24 cellular contexts compared by ENCODE assay signal in the genomic region with DNA sequence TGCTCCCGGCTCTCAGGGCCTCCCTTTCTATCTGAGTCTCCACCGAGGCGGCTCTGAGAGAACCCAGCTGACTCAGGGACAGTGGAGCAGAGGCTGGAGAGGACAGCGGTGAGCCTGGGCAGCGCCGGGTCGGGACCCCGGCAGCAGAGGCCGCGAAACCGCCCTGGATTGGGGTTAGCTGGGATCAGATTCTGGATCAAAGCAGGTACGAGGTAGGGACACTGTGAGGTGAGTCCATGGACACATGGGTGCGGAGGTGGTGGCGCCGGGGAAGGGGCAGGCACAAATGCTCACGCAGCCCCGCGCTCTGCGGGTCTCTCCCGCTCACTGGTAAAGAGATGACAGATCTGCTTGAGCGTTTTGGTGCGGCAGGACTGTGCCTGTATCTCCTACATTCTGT.
"Had no signal": no experiment of that assay in that cellular context is flagged by ENCODE, and none has a peak within 500 bp of the region (broad histone marks: within the 10 kb centered on the region; RNA-seq: fewer than 3 reads in every experiment).

No MANE protein-coding gene starts in this region.

- H3K27ac ChIP-seq: ascending aorta, cardiac muscle cell had no signal

- H3K4me1 ChIP-seq: ascending aorta had no signal

- H3K4me3 ChIP-seq: ascending aorta, body of pancreas, cardiac muscle cell, MG63 had no signal

- H3K27me3 ChIP-seq: ascending aorta, body of pancreas, cardiac muscle cell, MG63 had no signal

- H3K36me3 ChIP-seq: ascending aorta, cardiac muscle cell, MG63 had no signal

- H3K9me3 Mint-ChIP-seq: activated naive CD8-positive, alpha-beta T cell treated with anti-CD3 and anti-CD28 coated beads, Interleukin-2, amount 50 U/mL, for 24 hours; activated T-cell treated with anti-CD3 and anti-CD28 coated beads, Interleukin-2, amount 50 U/mL, for 24 hours had no signal

- H3K27me3 Mint-ChIP-seq: activated T-cell treated with anti-CD3 and anti-CD28 coated beads, Interleukin-2, amount 50 U/mL, for 24 hours had no signal

- H3K4me2 ChIP-seq: SK-N-SH had no signal

- H3K9me3 ChIP-seq: ascending aorta, body of pancreas, MG63, SK-N-SH had no signal

- H3K4me3 Mint-ChIP-seq: activated CD8-positive, alpha-beta T cell treated with anti-CD3 and anti-CD28 coated beads, Interleukin-2, amount 10 ng/mL, durations not matched to agents 7 days and 5 days; activated naive CD8-positive, alpha-beta T cell treated with anti-CD3 and anti-CD28 coated beads, Interleukin-2, amount 50 U/mL, for 24 hours; activated T-cell treated with anti-CD3 and anti-CD28 coated beads, Interleukin-2, amount 50 U/mL, for 24 hours; activated T-helper 1 cell treated with anti-CD3 and anti-CD28 coated beads, Interleukin-12 subunit alpha, Interleukin-12 subunit beta, Interleukin-2, Interleukin-4 antibody, amounts not matched to agents 30 ng/mL and 10 ng/mL and 1 ng/mL, durations not matched to agents 14 hours and 24 hours and 36 hours; WTC11 had no signal

- H3K9me2 ChIP-seq: SK-N-SH had no signal

- H3K9ac ChIP-seq: SK-N-SH had no signal

- H3K27ac Mint-ChIP-seq: activated CD8-positive, alpha-beta T cell treated with anti-CD3 and anti-CD28 coated beads, Interleukin-2, amount 10 ng/mL, durations not matched to agents 7 days and 5 days; activated naive CD8-positive, alpha-beta T cell treated with anti-CD3 and anti-CD28 coated beads, Interleukin-2, amount 50 U/mL, for 24 hours; activated T-cell treated with anti-CD3 and anti-CD28 coated beads, Interleukin-2, amount 50 U/mL, for 24 hours; activated T-helper 1 cell treated with anti-CD3 and anti-CD28 coated beads, Interleukin-12 subunit alpha, Interleukin-12 subunit beta, Interleukin-2, Interleukin-4 antibody, amounts not matched to agents 30 ng/mL and 10 ng/mL and 1 ng/mL, durations not matched to agents 14 hours and 24 hours and 36 hours; WTC11 had no signal

- DNase-seq: activated CD4-positive, alpha-beta T cell treated with anti-CD3 and anti-CD28 coated beads for 48 hours; activated CD4-positive, alpha-beta T cell treated with anti-CD3 and anti-CD28 coated beads, Interleukin-2, amount 50 U/mL, for 4 hours; activated CD4-positive, CD25-positive, alpha-beta regulatory T cell treated with anti-CD3 and anti-CD28 coated beads, Interleukin-2, amount 50 U/mL, for 72 hours; activated CD8-positive, alpha-beta T cell treated with anti-CD3 and anti-CD28 coated beads, Interleukin-2, amount 10 ng/mL, durations not matched to agents 7 days and 5 days; activated effector memory CD4-positive, alpha-beta T cell treated with Interleukin-2 at 50 U/mL for 16 hours; activated naive CD4-positive, alpha-beta T cell; activated naive CD8-positive, alpha-beta T cell treated with anti-CD3 and anti-CD28 coated beads, Interleukin-2, amount 50 U/mL, for 24 hours; activated T-cell treated with anti-CD3 and anti-CD28 coated beads, Interleukin-2, amount 50 U/mL, for 24 hours; amniotic stem cell; NCI-H1417 treated with DMSO at 0.1 percent for 48 hours; NCI-H1694; NCI-H510A treated with DMSO at 0.1 percent for 48 hours; NCI-H69; NK-92 treated with Interleukin-12 subunit alpha and Interleukin-12 subunit beta, amount 100 ng/mL, for 24 hours; OCI-M1; SIG-M5; SK-N-SH had no signal

- ATAC-seq: activated CD8-positive, alpha-beta T cell treated with anti-CD3 and anti-CD28 coated beads, Interleukin-2, amount 10 ng/mL, durations not matched to agents 7 days and 5 days; activated naive CD4-positive, alpha-beta T cell treated with anti-CD3 and anti-CD28 coated beads, Interleukin-2, amount 50 U/mL, for 72 hours; activated naive CD8-positive, alpha-beta T cell treated with anti-CD3 and anti-CD28 coated beads, Interleukin-2, amount 50 U/mL, for 24 hours had no signal

- H3K36me3 Mint-ChIP-seq: activated naive CD4-positive, alpha-beta T cell treated with anti-CD3 and anti-CD28 coated beads, Interleukin-2, amount 50 U/mL, for 72 hours had no signal
